Comparison of ENCODE assay signal across 10 cellular contexts in the genomic region with DNA sequence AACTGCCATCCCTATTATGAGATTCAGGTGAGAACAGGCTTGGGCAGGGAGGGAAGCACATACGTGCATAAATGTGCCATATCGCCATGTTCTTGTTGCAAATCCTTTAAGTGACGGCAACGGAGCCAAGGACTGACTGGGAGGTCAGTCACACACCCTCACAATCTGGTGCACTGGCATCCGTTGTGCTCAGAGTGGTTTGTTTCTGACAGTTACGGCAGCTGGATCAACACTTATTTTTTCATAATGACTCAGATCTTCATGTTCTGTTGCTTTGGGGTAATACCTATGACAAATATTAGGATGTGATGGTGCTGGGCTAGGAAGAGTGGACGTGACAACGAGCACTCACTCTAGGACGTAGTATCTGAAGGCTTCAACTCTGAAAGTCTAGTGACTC. TPM values are rescaled to one million over a fixed set of nuclear protein-coding genes. Genes with fewer than 3 reads are reported as not detected.
A peak's percentile ranks its signal among the peaks of the same experiment; 100 is the strongest.
DNase-seq lines count a peak whose midpoint lies in the region; ATAC-seq, FAIRE-seq and TF ChIP-seq lines count a peak whose summit lies in the region.
"Had no signal": no experiment of that assay in that cellular context is flagged by ENCODE, and none has a peak within 500 bp of the region (broad histone marks: within the 10 kb centered on the region; RNA-seq: fewer than 3 reads in every experiment).

No MANE protein-coding gene starts in this region.

- H3K9me3 ChIP-seq in body of pancreas = no peaks in the 10 kb centered on the region

- peak; percentile 94 for ATAC-seq in HG03103 (IDR thresholded peaks at IDR 0.05; ENCODE audit: low read depth, unreplicated experiment)
- ATAC-seq in activated naive CD8-positive, alpha-beta T cell treated with anti-CD3 and anti-CD28 coated beads, Interleukin-2, amount 50 U/mL, for 24 hours = peak; percentile 85
- ATAC-seq in body of pancreas = no peak

- H3K4me3 ChIP-seq in body of pancreas = no peak overlapping the region

- no peaks in the 10 kb centered on the region for H3K36me3 ChIP-seq in body of pancreas (replicated peaks in 1 of 2; ENCODE audit: insufficient read depth in 1 of 2, low read depth in 2 of 2)

- H3K4me3 Mint-ChIP-seq in activated naive CD8-positive, alpha-beta T cell treated with anti-CD3 and anti-CD28 coated beads, Interleukin-2, amount 50 U/mL, for 24 hours = peak overlapping the region; percentile 51

- no peaks in the 10 kb centered on the region for H3K27me3 Mint-ChIP-seq in activated naive CD8-positive, alpha-beta T cell treated with anti-CD3 and anti-CD28 coated beads, Interleukin-2, amount 50 U/mL, for 24 hours

- H3K4me1 Mint-ChIP-seq in activated naive CD8-positive, alpha-beta T cell treated with anti-CD3 and anti-CD28 coated beads, Interleukin-2, amount 50 U/mL, for 24 hours = peaks cover 30% of the 10 kb centered on the region

- WGBS in body of pancreas, 2 donors = 77% methylated on average over 9 of the region's 9 CpGs

- peaks cover 0 to 5% of the 10 kb centered on the region in 2 donors for H3K27me3 ChIP-seq in body of pancreas

- peaks cover 4% of the 10 kb centered on the region for H3K9me3 Mint-ChIP-seq in activated naive CD8-positive, alpha-beta T cell treated with anti-CD3 and anti-CD28 coated beads, Interleukin-2, amount 50 U/mL, for 24 hours

- H3K36me3 Mint-ChIP-seq in activated naive CD8-positive, alpha-beta T cell treated with anti-CD3 and anti-CD28 coated beads, Interleukin-2, amount 50 U/mL, for 24 hours (ENCODE audit: low read depth) = no peaks in the 10 kb centered on the region

- H3K27ac Mint-ChIP-seq in activated naive CD8-positive, alpha-beta T cell treated with anti-CD3 and anti-CD28 coated beads, Interleukin-2, amount 50 U/mL, for 24 hours = peak overlapping the region; percentile 78

- H3K27ac ChIP-seq in body of pancreas = no peak overlapping the region

- peak; percentile 30 for DNase-seq in EH (ENCODE audit: low read depth)
- DNase-seq in GM19239 (ENCODE audit: insufficient read length, low spot score) = peak; percentile 18
- peak; percentile 2 for DNase-seq in activated naive CD8-positive, alpha-beta T cell treated with anti-CD3 and anti-CD28 coated beads, Interleukin-2, amount 50 U/mL, for 24 hours
- DNase-seq in body of pancreas = no peak
- no peak for DNase-seq in SKM-1 treated with dmso at 0.1 percent for 144 hours (lab: John Stamatoyannopoulos, UW; ENCODE audit: unreplicated experiment)
- DNase-seq in COLO829 (ENCODE audit: low spot score) = no peak
- DNase-seq in NCI-H2081 (lab: John Stamatoyannopoulos, UW) = no peak
- DNase-seq: glutamatergic neuron had no signal

- intact Hi-C loops in body of pancreas (cut with DNase I) = no loop called here

- FAIRE-seq in GM19239 (lab: Jason Lieb, UNC) = peak; percentile 98
- FAIRE-seq: TTC549 had no signal

- H3K4me1 ChIP-seq in body of pancreas = no peaks in the 10 kb centered on the region

- TF ChIP-seq POLR2A in body of pancreas (IDR thresholded peaks at IDR 0.05) = no peak

- no peak for TF ChIP-seq CTCF in body of pancreas (IDR thresholded peaks at IDR 0.05)

RNA-seq across cellular contexts. Expression of a gene that starts 56.2 kb away (rescaled TPM):
- total RNA-seq in body of pancreas = 10 to 100 TPM; 10.1 to 21.8 TPM

Comparison
In these comparisons a context has a peak if more than half of its experiments do, and no peak if none do; other contexts are left out.
1. DNase-seq: peak in EH (single experiment), GM19239 (single experiment) and activated naive CD8-positive, alpha-beta T cell treated with anti-CD3 and anti-CD28 coated beads, Interleukin-2, amount 50 U/mL, for 24 hours (single experiment); none in body of pancreas (0 of 4), SKM-1 treated with dmso at 0.1 percent for 144 hours (single experiment), COLO829 (single experiment) and NCI-H2081 (0 of 2).